ENCODE assay signal across 8 cellular contexts in the genomic region with DNA sequence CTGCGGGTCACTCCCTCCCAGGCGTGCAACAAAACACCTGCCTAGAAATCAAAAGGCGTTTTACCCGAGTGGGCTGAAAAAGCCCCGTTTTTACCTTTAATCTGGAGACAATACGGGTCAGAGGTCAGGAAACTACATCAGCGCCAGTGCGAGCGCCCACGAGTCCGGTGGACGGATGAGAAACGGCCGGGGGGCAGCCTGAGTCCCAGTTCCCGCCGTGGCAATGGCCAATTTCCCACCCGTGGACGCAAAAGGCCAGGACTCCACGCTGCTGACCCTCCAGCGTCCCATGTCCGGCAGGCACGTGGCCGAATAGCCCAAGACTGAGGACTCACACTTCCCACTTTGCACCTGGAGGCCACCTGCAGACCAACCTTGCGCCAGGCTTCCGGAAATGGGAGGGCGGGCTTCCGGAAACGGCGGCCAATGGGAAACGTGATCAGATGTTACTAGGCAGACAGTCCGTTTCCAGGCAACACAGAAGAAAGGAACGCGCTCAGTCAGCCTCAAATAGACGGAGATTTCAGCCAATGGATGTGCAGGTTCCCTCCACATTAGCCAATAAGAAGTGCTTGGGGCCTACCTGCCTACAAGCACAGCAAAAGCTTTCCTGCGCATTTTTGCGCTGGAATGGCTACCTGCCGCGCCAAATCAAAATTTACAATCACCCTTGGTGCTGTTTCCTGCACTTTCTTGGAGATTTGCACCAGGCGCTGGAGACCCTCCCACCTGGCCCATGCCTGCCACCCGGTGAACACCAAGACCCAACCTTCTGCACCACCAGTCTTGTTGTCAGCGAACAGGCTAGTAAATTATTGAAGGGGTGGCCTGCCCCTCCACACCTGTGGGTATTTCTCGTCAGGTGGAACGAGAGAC. TPM values are rescaled to one million over a fixed set of nuclear protein-coding genes. Genes with fewer than 3 reads are reported as not detected.
DNase-seq lines count a peak whose midpoint lies in the region; ATAC-seq and TF ChIP-seq lines count a peak whose summit lies in the region.

No MANE protein-coding gene starts in this region.

- under 1% methylated on average over 33 of the region's 43 CpGs for WGBS in esophagus muscularis mucosa

- peaks cover 0 to 35% (median 20%) of the 10 kb centered on the region in 4 donors for H3K36me3 ChIP-seq in esophagus muscularis mucosa
- no peaks in the 10 kb centered on the region for H3K36me3 ChIP-seq in mucosa of stomach (ENCODE audit: control insufficient read depth, insufficient read depth, low read length)

- H3K4me1 ChIP-seq in esophagus muscularis mucosa (peaks cover 11 to 23% (median 17%) of the 10 kb centered on the region in 4 donors), mucosa of stomach (ENCODE audit: control insufficient read depth, insufficient read depth, low read length) (no peaks in the 10 kb centered on the region)

- DNase-seq in EH (ENCODE audit: low read depth) = peak; percentile 90
- peak; percentile 99 for DNase-seq in NCI-H82 (lab: John Stamatoyannopoulos, UW)
- peak; percentile 39 for DNase-seq in activated T-cell treated with anti-CD3 and anti-CD28 coated beads, Interleukin-2, amount 50 U/mL, for 1 hour
- peak; percentile 93 for DNase-seq in esophagus muscularis mucosa (ENCODE audit: extremely low spot score)
- peak; percentile 5 to 32 for DNase-seq in stimulated activated CD8-positive, alpha-beta memory T cell treated with anti-CD3 and anti-CD28 coated beads, Interleukin-4, amount 100 ng/mL, for 1 hour (ENCODE audit: low read depth in 2 of 2, low spot score in 1 of 2)

- TF ChIP-seq POLR2A in esophagus muscularis mucosa (IDR thresholded peaks at IDR 0.05; ENCODE audit: low read depth) = no peak

- intact Hi-C loops in esophagus muscularis mucosa (cut with DNase I) = no loop called here

- H3K27ac ChIP-seq in esophagus muscularis mucosa (replicated peaks in 1 of 4) = peak overlapping the region in 3 of 4 donors; percentile 48 to 60 (median 51)

- H3K9me3 ChIP-seq in esophagus muscularis mucosa = peaks cover 0 to 7% (median 0%) of the 10 kb centered on the region in 4 donors
- H3K9me3 ChIP-seq in mucosa of stomach (ENCODE audit: control insufficient read depth, low read length) = no peaks in the 10 kb centered on the region

- no peaks in the 10 kb centered on the region for H3K27me3 ChIP-seq in esophagus muscularis mucosa
- no peaks in the 10 kb centered on the region for H3K27me3 ChIP-seq in mucosa of stomach (ENCODE audit: control insufficient read depth, insufficient read depth, low read length)

- ATAC-seq in HG02852 (IDR thresholded peaks at IDR 0.05; ENCODE audit: unreplicated experiment) (peak; percentile 92), GM19467 (IDR thresholded peaks at IDR 0.05; ENCODE audit: unreplicated experiment) (no peak)

- peak in 1 of 3 experiments; percentile 15 for TF ChIP-seq CTCF in esophagus muscularis mucosa (IDR thresholded peaks at IDR 0.05)

- H3K4me3 ChIP-seq in esophagus muscularis mucosa (peak overlapping the region; percentile 61 to 89 (median 72)), mucosa of stomach (ENCODE audit: low read length) (peak overlapping the region; percentile 37)

- H3K9ac ChIP-seq in mucosa of stomach (ENCODE audit: low read length) = peak overlapping the region; percentile 32

- TF ChIP-seq EP300 in esophagus muscularis mucosa (IDR thresholded peaks at IDR 0.05) = no peak

RNA-seq across cellular contexts. Expression of gene ZFP14, which starts 47.4 kb away (rescaled TPM):
- 1 to 10 TPM; 2.5 to 5.8 (median 4.1) TPM for total RNA-seq in esophagus muscularis mucosa

Comparison
In these comparisons a context has a peak if more than half of its experiments do, and no peak if none do; other contexts are left out.
1. DNase-seq: peak in every context shown above with its lines; median percentile 99 in NCI-H82; 93 in esophagus muscularis mucosa; 90 in EH; 39 in activated T-cell treated with anti-CD3 and anti-CD28 coated beads, Interleukin-2, amount 50 U/mL, for 1 hour; 18 in stimulated activated CD8-positive, alpha-beta memory T cell treated with anti-CD3 and anti-CD28 coated beads, Interleukin-4, amount 100 ng/mL, for 1 hour.